Comparison of ENCODE assay signal across 1 cellular context in the genomic region with DNA sequence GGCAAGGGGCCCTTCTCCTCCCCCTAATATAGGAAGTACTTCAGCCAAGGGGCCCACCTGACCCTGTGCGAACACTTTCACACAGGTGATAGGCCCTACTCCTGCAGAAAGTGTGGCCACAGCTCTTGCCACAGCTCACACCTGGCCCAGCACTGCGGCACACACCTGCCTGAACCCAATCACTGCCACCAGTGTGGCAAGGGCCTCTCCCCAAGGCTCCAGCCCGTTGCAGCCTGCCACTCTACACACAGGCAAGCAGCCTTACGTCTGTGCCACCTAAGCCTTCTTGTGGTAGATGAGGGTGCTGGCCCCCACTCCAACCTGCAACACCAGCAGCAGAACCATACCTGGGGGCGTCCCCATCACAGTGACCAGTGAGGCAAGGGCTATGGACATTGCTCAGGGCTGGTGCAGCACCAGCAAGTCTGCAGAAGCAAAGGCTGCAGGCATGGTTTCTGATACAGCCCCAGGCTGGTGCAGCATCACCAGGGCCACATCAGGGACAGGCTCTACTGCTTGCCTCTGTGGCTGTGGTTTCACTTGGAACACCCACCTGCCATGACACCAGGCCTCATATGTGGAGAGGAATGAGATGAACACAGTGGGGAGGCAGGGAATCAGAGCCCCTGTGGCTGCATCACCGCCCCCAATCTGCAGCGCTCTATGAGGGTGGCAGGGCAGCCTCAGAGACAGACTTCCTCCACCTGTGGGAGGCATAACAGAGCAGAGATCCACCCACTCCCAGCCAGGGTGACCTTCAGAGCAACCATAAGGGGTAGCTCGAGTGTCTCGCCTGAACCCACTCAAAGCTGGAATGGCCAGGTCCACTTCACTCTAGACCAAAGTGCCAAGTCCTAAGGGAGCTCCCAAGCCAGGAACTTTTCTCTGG.
TF ChIP-seq lines count a peak whose summit lies in the region.

No MANE protein-coding gene starts in this region.

TF ChIP-seq in K562, 482 proteins besides CTCF, POLR2A, EP300 and RAD21:
- TF ChIP-seq, protein P1, sequence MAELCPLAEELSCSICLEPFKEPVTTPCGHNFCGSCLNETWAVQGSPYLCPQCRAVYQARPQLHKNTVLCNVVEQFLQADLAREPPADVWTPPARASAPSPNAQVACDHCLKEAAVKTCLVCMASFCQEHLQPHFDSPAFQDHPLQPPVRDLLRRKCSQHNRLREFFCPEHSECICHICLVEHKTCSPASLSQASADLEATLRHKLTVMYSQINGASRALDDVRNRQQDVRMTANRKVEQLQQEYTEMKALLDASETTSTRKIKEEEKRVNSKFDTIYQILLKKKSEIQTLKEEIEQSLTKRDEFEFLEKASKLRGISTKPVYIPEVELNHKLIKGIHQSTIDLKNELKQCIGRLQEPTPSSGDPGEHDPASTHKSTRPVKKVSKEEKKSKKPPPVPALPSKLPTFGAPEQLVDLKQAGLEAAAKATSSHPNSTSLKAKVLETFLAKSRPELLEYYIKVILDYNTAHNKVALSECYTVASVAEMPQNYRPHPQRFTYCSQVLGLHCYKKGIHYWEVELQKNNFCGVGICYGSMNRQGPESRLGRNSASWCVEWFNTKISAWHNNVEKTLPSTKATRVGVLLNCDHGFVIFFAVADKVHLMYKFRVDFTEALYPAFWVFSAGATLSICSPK (IDR thresholded peaks at IDR 0.05; ENCODE audit: borderline replicate concordance) = no peak
- TF ChIP-seq, protein P2, sequence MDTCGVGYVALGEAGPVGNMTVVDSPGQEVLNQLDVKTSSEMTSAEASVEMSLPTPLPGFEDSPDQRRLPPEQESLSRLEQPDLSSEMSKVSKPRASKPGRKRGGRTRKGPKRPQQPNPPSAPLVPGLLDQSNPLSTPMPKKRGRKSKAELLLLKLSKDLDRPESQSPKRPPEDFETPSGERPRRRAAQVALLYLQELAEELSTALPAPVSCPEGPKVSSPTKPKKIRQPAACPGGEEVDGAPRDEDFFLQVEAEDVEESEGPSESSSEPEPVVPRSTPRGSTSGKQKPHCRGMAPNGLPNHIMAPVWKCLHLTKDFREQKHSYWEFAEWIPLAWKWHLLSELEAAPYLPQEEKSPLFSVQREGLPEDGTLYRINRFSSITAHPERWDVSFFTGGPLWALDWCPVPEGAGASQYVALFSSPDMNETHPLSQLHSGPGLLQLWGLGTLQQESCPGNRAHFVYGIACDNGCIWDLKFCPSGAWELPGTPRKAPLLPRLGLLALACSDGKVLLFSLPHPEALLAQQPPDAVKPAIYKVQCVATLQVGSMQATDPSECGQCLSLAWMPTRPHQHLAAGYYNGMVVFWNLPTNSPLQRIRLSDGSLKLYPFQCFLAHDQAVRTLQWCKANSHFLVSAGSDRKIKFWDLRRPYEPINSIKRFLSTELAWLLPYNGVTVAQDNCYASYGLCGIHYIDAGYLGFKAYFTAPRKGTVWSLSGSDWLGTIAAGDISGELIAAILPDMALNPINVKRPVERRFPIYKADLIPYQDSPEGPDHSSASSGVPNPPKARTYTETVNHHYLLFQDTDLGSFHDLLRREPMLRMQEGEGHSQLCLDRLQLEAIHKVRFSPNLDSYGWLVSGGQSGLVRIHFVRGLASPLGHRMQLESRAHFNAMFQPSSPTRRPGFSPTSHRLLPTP (IDR thresholded peaks at IDR 0.05; ENCODE audit: borderline replicate concordance, extremely low read depth, insufficient read length) = no peak
- peak; percentile 49; the same call in 1 of the 2 replicates for TF ChIP-seq POLR2G (IDR thresholded peaks at IDR 0.05; ENCODE audit: low read depth, low read length)
